ENCODE assay signal across 1 cellular context in the genomic region with DNA sequence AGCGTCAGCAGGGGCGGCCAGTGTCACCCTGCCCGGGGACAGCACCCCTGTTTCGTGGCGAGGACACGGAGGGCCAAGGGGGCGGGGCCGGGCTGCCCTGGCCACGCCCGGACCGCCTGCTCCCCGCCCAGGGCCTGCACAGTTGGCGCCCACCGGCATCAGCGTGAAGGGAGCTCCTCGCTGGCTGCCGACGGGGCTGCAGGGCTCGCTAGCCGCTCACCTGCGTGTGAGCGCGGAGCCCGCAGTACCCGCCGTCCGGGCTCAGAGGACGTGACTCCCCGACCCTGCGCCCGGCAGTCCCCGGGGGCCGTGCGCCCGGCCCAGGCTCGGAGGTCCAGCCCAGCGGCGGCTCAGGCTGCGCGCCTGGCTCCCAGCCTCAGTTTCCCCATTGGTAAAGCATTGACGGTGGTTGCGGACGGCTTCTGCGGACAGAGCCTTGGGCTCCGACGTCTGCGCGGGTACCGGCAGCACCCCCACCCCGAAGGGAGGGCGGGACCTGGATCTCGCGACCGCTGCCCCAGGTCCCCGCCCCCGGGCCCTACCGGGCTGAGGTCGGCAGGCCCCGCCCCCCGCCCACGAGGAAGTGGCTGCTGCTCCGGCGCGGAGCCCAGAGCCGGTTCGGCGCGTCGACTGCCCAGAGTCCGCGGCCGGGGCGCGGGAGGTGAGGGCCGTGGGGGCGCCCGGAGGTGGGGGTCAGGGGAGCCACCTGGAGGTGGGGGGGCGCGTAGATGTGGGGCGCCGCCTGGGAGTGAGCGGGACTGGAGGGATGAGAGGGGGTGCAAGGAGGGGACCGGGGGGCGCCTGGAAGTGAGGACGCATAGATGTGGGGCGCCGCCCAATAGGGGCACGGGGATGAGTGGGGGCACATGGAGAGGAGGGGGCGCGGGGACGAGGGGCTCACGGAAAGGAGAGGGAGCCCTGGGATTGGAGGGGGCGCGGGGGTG.
TF ChIP-seq lines count a peak whose summit lies in the region.

A gene (plus strand): TSS at position 610 of the 944 bp plus-strand sequence. CDS start 10,985 bp downstream, outside the sequence.

TF ChIP-seq in HepG2, 621 proteins besides CTCF, POLR2A, EP300 and RAD21 (continued from another document and continues in another):
- TF ChIP-seq, protein P1, sequence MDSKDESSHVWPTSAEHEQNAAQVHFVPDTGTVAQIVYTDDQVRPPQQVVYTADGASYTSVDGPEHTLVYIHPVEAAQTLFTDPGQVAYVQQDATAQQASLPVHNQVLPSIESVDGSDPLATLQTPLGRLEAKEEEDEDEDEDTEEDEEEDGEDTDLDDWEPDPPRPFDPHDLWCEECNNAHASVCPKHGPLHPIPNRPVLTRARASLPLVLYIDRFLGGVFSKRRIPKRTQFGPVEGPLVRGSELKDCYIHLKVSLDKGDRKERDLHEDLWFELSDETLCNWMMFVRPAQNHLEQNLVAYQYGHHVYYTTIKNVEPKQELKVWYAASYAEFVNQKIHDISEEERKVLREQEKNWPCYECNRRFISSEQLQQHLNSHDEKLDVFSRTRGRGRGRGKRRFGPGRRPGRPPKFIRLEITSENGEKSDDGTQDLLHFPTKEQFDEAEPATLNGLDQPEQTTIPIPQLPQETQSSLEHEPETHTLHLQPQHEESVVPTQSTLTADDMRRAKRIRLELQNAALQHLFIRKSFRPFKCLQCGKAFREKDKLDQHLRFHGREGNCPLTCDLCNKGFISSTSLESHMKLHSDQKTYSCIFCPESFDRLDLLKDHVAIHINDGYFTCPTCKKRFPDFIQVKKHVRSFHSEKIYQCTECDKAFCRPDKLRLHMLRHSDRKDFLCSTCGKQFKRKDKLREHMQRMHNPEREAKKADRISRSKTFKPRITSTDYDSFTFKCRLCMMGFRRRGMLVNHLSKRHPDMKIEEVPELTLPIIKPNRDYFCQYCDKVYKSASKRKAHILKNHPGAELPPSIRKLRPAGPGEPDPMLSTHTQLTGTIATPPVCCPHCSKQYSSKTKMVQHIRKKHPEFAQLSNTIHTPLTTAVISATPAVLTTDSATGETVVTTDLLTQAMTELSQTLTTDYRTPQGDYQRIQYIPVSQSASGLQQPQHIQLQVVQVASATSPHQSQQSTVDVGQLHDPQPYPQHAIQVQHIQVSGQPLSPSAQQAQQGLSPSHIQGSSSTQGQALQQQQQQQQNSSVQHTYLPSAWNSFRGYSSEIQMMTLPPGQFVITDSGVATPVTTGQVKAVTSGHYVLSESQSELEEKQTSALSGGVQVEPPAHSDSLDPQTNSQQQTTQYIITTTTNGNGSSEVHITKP (CRISPR knock-in tag; IDR thresholded peaks at IDR 0.05; ENCODE audit: low read depth) = no peak
- TF ChIP-seq, protein P2, sequence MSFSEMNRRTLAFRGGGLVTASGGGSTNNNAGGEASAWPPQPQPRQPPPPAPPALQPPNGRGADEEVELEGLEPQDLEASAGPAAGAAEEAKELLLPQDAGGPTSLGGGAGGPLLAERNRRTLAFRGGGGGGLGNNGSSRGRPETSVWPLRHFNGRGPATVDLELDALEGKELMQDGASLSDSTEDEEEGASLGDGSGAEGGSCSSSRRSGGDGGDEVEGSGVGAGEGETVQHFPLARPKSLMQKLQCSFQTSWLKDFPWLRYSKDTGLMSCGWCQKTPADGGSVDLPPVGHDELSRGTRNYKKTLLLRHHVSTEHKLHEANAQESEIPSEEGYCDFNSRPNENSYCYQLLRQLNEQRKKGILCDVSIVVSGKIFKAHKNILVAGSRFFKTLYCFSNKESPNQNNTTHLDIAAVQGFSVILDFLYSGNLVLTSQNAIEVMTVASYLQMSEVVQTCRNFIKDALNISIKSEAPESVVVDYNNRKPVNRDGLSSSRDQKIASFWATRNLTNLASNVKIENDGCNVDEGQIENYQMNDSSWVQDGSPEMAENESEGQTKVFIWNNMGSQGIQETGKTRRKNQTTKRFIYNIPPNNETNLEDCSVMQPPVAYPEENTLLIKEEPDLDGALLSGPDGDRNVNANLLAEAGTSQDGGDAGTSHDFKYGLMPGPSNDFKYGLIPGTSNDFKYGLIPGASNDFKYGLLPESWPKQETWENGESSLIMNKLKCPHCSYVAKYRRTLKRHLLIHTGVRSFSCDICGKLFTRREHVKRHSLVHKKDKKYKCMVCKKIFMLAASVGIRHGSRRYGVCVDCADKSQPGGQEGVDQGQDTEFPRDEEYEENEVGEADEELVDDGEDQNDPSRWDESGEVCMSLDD (CRISPR knock-in tag; IDR thresholded peaks at IDR 0.05; ENCODE audit: borderline replicate concordance) = no peak
- TF ChIP-seq ARNT2 (CRISPR knock-in tag; IDR thresholded peaks at IDR 0.05; ENCODE audit: low read depth) = peak; percentile 80; the same call in 1 of the 2 replicates
- no peak for TF ChIP-seq TMF1 (CRISPR knock-in tag; IDR thresholded peaks at IDR 0.05; ENCODE audit: low read depth)
- TF ChIP-seq ZNF572 (CRISPR knock-in tag; IDR thresholded peaks at IDR 0.05) = no peak
- no peak for TF ChIP-seq ZNF446 (CRISPR knock-in tag; IDR thresholded peaks at IDR 0.05)
- TF ChIP-seq, protein P3, sequence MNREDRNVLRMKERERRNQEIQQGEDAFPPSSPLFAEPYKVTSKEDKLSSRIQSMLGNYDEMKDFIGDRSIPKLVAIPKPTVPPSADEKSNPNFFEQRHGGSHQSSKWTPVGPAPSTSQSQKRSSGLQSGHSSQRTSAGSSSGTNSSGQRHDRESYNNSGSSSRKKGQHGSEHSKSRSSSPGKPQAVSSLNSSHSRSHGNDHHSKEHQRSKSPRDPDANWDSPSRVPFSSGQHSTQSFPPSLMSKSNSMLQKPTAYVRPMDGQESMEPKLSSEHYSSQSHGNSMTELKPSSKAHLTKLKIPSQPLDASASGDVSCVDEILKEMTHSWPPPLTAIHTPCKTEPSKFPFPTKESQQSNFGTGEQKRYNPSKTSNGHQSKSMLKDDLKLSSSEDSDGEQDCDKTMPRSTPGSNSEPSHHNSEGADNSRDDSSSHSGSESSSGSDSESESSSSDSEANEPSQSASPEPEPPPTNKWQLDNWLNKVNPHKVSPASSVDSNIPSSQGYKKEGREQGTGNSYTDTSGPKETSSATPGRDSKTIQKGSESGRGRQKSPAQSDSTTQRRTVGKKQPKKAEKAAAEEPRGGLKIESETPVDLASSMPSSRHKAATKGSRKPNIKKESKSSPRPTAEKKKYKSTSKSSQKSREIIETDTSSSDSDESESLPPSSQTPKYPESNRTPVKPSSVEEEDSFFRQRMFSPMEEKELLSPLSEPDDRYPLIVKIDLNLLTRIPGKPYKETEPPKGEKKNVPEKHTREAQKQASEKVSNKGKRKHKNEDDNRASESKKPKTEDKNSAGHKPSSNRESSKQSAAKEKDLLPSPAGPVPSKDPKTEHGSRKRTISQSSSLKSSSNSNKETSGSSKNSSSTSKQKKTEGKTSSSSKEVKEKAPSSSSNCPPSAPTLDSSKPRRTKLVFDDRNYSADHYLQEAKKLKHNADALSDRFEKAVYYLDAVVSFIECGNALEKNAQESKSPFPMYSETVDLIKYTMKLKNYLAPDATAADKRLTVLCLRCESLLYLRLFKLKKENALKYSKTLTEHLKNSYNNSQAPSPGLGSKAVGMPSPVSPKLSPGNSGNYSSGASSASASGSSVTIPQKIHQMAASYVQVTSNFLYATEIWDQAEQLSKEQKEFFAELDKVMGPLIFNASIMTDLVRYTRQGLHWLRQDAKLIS (CRISPR knock-in tag; IDR thresholded peaks at IDR 0.05) = no peak
- no peak for TF ChIP-seq TCF7L2 (IDR thresholded peaks at IDR 0.05; ENCODE audit: low read depth, low read length)
- TF ChIP-seq NFKB2 (CRISPR knock-in tag; IDR thresholded peaks at IDR 0.05; ENCODE audit: borderline replicate concordance) = no peak
- no peak for TF ChIP-seq PAWR (CRISPR knock-in tag; IDR thresholded peaks at IDR 0.05; ENCODE audit: borderline replicate concordance)
- TF ChIP-seq, protein P4, sequence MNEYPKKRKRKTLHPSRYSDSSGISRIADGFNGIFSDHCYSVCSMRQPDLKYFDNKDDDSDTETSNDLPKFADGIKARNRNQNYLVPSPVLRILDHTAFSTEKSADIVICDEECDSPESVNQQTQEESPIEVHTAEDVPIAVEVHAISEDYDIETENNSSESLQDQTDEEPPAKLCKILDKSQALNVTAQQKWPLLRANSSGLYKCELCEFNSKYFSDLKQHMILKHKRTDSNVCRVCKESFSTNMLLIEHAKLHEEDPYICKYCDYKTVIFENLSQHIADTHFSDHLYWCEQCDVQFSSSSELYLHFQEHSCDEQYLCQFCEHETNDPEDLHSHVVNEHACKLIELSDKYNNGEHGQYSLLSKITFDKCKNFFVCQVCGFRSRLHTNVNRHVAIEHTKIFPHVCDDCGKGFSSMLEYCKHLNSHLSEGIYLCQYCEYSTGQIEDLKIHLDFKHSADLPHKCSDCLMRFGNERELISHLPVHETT (CRISPR knock-in tag; conservative IDR thresholded peaks at IDR 0.05) = no peak
- no peak for TF ChIP-seq CENPX (CRISPR knock-in tag; IDR thresholded peaks at IDR 0.05)
- no peak for TF ChIP-seq ZNF256 (CRISPR knock-in tag; conservative IDR thresholded peaks at IDR 0.05)
- TF ChIP-seq HES4 (CRISPR knock-in tag; IDR thresholded peaks at IDR 0.05; ENCODE audit: borderline replicate concordance) = no peak; the same call in 1 of the 2 replicates
- TF ChIP-seq FOSL1 (CRISPR knock-in tag; IDR thresholded peaks at IDR 0.05; ENCODE audit: borderline replicate concordance) = no peak
- peak; percentile 19; the same call in 1 of the 2 replicates for TF ChIP-seq SIN3A (IDR thresholded peaks at IDR 0.05; ENCODE audit: borderline replicate concordance, low read depth, low read length)
- no peak for TF ChIP-seq HNF4A (CRISPR knock-in tag; IDR thresholded peaks at IDR 0.05)
- no peak for TF ChIP-seq ZFAT (CRISPR knock-in tag; conservative IDR thresholded peaks at IDR 0.05)
- no peak; the same call in none of the 2 replicates for TF ChIP-seq ZBTB20 (CRISPR knock-in tag; IDR thresholded peaks at IDR 0.05; ENCODE audit: borderline replicate concordance, low read depth)
- TF ChIP-seq ZNF570 (CRISPR knock-in tag; IDR thresholded peaks at IDR 0.05; ENCODE audit: borderline replicate concordance) = no peak
- TF ChIP-seq NFE2 (CRISPR knock-in tag; IDR thresholded peaks at IDR 0.05) = no peak
- peak; percentile 28 for TF ChIP-seq YEATS4 (CRISPR knock-in tag; IDR thresholded peaks at IDR 0.05; ENCODE audit: borderline replicate concordance)
- no peak for TF ChIP-seq ZNF850 (CRISPR knock-in tag; conservative IDR thresholded peaks at IDR 0.05)
- TF ChIP-seq ZNF775 (CRISPR knock-in tag; IDR thresholded peaks at IDR 0.05; ENCODE audit: borderline replicate concordance) = no peak
- no peak for TF ChIP-seq TGIF2 (CRISPR knock-in tag; IDR thresholded peaks at IDR 0.05)
- TF ChIP-seq NPAS2 (CRISPR knock-in tag; IDR thresholded peaks at IDR 0.05; ENCODE audit: borderline replicate concordance) = no peak
- TF ChIP-seq, protein P5, sequence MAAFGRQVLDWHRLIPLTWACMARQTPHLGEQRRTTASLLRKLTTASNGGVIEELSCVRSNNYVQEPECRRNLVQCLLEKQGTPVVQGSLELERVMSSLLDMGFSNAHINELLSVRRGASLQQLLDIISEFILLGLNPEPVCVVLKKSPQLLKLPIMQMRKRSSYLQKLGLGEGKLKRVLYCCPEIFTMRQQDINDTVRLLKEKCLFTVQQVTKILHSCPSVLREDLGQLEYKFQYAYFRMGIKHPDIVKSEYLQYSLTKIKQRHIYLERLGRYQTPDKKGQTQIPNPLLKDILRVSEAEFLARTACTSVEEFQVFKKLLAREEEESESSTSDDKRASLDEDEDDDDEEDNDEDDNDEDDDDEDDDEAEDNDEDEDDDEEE (CRISPR knock-in tag; IDR thresholded peaks at IDR 0.05) = no peak
- TF ChIP-seq, protein P6, sequence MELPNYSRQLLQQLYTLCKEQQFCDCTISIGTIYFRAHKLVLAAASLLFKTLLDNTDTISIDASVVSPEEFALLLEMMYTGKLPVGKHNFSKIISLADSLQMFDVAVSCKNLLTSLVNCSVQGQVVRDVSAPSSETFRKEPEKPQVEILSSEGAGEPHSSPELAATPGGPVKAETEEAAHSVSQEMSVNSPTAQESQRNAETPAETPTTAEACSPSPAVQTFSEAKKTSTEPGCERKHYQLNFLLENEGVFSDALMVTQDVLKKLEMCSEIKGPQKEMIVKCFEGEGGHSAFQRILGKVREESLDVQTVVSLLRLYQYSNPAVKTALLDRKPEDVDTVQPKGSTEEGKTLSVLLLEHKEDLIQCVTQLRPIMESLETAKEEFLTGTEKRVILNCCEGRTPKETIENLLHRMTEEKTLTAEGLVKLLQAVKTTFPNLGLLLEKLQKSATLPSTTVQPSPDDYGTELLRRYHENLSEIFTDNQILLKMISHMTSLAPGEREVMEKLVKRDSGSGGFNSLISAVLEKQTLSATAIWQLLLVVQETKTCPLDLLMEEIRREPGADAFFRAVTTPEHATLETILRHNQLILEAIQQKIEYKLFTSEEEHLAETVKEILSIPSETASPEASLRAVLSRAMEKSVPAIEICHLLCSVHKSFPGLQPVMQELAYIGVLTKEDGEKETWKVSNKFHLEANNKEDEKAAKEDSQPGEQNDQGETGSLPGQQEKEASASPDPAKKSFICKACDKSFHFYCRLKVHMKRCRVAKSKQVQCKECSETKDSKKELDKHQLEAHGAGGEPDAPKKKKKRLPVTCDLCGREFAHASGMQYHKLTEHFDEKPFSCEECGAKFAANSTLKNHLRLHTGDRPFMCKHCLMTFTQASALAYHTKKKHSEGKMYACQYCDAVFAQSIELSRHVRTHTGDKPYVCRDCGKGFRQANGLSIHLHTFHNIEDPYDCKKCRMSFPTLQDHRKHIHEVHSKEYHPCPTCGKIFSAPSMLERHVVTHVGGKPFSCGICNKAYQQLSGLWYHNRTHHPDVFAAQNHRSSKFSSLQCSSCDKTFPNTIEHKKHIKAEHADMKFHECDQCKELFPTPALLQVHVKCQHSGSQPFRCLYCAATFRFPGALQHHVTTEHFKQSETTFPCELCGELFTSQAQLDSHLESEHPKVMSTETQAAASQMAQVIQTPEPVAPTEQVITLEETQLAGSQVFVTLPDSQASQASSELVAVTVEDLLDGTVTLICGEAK (IDR thresholded peaks at IDR 0.05) = no peak
- TF ChIP-seq, protein P6 (CRISPR knock-in tag; IDR thresholded peaks at IDR 0.05) = no peak; the same call in 1 of the 2 replicates
- no peak for TF ChIP-seq U2AF2 (IDR thresholded peaks at IDR 0.05; ENCODE audit: low read depth, low read length)
- no peak for TF ChIP-seq IRF2 (CRISPR knock-in tag; IDR thresholded peaks at IDR 0.05)
- TF ChIP-seq NFE2L2 (IDR thresholded peaks at IDR 0.05; ENCODE audit: low read length) = no peak
